1 cellular context compared by ENCODE assay signal in the genomic region with DNA sequence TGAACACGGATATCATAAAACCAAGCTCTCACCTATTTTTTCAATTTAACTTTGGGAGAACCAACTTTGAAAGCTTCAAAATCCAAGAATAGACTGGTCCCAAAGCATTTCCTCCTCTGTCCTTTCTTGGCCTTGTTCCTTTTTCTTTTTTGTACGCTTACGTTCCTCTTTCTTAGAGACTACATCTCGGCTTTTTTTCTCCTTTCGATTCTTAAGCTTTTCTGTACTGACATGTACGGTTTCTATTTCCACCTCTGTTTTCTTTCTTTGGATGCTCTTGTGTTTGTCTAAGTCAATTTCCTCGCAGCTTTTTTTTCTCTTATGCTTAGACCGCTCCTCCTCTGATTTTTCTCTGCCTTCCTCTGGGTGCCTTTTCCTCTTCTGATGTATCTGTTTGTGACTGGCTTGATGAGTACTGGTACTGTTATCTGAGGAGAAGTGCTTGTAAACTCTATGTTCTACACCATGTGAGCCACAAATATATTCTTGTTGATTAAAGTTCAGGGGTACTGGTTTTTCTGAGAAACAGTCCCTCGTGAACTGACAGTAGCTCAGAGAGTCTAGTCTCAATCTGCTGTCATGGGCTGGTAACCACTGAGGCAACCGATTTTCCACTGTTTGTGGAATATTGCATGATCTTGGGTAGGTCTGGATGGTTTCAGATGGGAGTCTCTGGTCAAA.
TF ChIP-seq lines count a peak whose summit lies in the region.

No MANE protein-coding gene starts in this region.

TF ChIP-seq in K562, 482 proteins besides CTCF, POLR2A, EP300 and RAD21:
- TF ChIP-seq MTA3 (IDR thresholded peaks at IDR 0.05; ENCODE audit: borderline replicate concordance) (no peak), NCOA4 (IDR thresholded peaks at IDR 0.05; ENCODE audit: partially characterized antibody) (no peak), BCL6 (CRISPR knock-in tag; IDR thresholded peaks at IDR 0.05) (no peak), STAT5A (IDR thresholded peaks at IDR 0.05; ENCODE audit: borderline replicate concordance, low read length) (no peak)
- TF ChIP-seq, protein P1, sequence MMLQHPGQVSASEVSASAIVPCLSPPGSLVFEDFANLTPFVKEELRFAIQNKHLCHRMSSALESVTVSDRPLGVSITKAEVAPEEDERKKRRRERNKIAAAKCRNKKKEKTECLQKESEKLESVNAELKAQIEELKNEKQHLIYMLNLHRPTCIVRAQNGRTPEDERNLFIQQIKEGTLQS (IDR thresholded peaks at IDR 0.05): no peak
- TF ChIP-seq, protein P1 (CRISPR knock-in tag; conservative IDR thresholded peaks at IDR 0.05): no peak
- TF ChIP-seq, protein P2, sequence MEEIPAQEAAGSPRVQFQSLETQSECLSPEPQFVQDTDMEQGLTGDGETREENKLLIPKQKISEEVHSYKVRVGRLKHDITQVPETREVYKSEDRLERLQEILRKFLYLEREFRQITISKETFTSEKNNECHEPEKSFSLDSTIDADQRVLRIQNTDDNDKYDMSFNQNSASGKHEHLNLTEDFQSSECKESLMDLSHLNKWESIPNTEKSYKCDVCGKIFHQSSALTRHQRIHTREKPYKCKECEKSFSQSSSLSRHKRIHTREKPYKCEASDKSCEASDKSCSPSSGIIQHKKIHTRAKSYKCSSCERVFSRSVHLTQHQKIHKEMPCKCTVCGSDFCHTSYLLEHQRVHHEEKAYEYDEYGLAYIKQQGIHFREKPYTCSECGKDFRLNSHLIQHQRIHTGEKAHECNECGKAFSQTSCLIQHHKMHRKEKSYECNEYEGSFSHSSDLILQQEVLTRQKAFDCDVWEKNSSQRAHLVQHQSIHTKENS (CRISPR knock-in tag; IDR thresholded peaks at IDR 0.05): no peak
- TF ChIP-seq, protein P3, sequence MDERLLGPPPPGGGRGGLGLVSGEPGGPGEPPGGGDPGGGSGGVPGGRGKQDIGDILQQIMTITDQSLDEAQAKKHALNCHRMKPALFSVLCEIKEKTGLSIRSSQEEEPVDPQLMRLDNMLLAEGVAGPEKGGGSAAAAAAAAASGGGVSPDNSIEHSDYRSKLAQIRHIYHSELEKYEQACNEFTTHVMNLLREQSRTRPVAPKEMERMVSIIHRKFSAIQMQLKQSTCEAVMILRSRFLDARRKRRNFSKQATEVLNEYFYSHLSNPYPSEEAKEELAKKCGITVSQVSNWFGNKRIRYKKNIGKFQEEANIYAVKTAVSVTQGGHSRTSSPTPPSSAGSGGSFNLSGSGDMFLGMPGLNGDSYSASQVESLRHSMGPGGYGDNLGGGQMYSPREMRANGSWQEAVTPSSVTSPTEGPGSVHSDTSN (CRISPR knock-in tag; IDR thresholded peaks at IDR 0.05; ENCODE audit: low read depth): no peak
- TF ChIP-seq, protein P3 (tag; conservative IDR thresholded peaks at IDR 0.05; ENCODE audit: low read depth): no peak
